1 cellular context compared by ENCODE assay signal in the genomic region with DNA sequence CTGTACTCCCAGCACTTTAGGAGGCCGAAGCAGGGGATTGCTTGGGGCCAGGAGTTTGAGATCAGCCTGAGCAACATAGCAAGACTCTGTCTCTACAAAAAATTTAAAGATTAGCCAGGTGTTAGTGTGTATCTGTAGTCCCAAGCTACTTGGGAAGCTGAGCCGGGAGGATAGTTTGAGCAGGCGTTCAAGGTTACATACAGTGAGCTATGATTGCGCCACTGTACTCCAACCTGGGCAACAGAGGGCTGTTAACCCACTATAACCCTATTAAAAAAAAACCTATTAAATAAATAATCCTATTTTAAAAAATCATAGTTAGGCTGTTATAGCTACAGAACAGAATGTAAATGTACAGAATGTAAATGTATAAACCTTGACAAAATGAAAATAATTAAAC.
TF ChIP-seq lines count a peak whose summit lies in the region.

No MANE protein-coding gene starts in this region.

TF ChIP-seq in HepG2, 621 proteins besides CTCF, POLR2A, EP300 and RAD21:
- TF ChIP-seq, protein P1, sequence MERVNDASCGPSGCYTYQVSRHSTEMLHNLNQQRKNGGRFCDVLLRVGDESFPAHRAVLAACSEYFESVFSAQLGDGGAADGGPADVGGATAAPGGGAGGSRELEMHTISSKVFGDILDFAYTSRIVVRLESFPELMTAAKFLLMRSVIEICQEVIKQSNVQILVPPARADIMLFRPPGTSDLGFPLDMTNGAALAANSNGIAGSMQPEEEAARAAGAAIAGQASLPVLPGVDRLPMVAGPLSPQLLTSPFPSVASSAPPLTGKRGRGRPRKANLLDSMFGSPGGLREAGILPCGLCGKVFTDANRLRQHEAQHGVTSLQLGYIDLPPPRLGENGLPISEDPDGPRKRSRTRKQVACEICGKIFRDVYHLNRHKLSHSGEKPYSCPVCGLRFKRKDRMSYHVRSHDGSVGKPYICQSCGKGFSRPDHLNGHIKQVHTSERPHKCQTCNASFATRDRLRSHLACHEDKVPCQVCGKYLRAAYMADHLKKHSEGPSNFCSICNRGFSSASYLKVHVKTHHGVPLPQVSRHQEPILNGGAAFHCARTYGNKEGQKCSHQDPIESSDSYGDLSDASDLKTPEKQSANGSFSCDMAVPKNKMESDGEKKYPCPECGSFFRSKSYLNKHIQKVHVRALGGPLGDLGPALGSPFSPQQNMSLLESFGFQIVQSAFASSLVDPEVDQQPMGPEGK (CRISPR knock-in tag; IDR thresholded peaks at IDR 0.05), result 0 out of 2 replicates have a peak, but pooled peaks have one; percentile 13
- TF ChIP-seq, protein P2, sequence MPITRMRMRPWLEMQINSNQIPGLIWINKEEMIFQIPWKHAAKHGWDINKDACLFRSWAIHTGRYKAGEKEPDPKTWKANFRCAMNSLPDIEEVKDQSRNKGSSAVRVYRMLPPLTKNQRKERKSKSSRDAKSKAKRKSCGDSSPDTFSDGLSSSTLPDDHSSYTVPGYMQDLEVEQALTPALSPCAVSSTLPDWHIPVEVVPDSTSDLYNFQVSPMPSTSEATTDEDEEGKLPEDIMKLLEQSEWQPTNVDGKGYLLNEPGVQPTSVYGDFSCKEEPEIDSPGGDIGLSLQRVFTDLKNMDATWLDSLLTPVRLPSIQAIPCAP (CRISPR knock-in tag; IDR thresholded peaks at IDR 0.05; ENCODE audit: low read depth), result no peak
- TF ChIP-seq LCORL (IDR thresholded peaks at IDR 0.05) (no peak), LCORL (CRISPR knock-in tag; IDR thresholded peaks at IDR 0.05) (no peak), CEBPB (IDR thresholded peaks at IDR 0.05; ENCODE audit: borderline replicate concordance, low read depth, low read length) (peak; percentile 88), ADNP (CRISPR knock-in tag; IDR thresholded peaks at IDR 0.05) (no peak), MTF1 (CRISPR knock-in tag; IDR thresholded peaks at IDR 0.05) (no peak), ZNF331 (CRISPR knock-in tag; IDR thresholded peaks at IDR 0.05) (0 out of 2 replicates have a peak, but pooled peaks have one; percentile 15), SIX1 (CRISPR knock-in tag; IDR thresholded peaks at IDR 0.05; ENCODE audit: borderline replicate concordance) (no peak), CEBPG (CRISPR knock-in tag; IDR thresholded peaks at IDR 0.05) (peak; percentile 83), SAP130 (CRISPR knock-in tag; IDR thresholded peaks at IDR 0.05; ENCODE audit: low read depth) (peak; percentile 51), GATAD2A (CRISPR knock-in tag; IDR thresholded peaks at IDR 0.05) (0 out of 2 replicates have a peak, but pooled peaks have one; percentile 35), ZNF652 (CRISPR knock-in tag; IDR thresholded peaks at IDR 0.05; ENCODE audit: borderline replicate concordance, low read depth) (peak; percentile 84), CBX5 (CRISPR knock-in tag; IDR thresholded peaks at IDR 0.05; ENCODE audit: borderline replicate concordance) (no peak), ZNF121 (CRISPR knock-in tag; IDR thresholded peaks at IDR 0.05) (peak; percentile 59; the same call in 1 of the 2 replicates), KMT2A (CRISPR knock-in tag; IDR thresholded peaks at IDR 0.05) (no peak), ZNF124 (CRISPR knock-in tag; IDR thresholded peaks at IDR 0.05) (0 out of 2 replicates have a peak, but pooled peaks have one; percentile 24), HNF4A (CRISPR knock-in tag; IDR thresholded peaks at IDR 0.05) (peak; percentile 40)
- TF ChIP-seq, protein P3, sequence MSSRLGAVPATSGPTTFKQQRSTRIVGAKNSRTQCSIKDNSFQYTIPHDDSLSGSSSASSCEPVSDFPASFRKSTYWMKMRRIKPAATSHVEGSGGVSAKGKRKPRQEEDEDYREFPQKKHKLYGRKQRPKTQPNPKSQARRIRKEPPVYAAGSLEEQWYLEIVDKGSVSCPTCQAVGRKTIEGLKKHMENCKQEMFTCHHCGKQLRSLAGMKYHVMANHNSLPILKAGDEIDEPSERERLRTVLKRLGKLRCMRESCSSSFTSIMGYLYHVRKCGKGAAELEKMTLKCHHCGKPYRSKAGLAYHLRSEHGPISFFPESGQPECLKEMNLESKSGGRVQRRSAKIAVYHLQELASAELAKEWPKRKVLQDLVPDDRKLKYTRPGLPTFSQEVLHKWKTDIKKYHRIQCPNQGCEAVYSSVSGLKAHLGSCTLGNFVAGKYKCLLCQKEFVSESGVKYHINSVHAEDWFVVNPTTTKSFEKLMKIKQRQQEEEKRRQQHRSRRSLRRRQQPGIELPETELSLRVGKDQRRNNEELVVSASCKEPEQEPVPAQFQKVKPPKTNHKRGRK (CRISPR knock-in tag; IDR thresholded peaks at IDR 0.05), result no peak
- TF ChIP-seq, protein P4, sequence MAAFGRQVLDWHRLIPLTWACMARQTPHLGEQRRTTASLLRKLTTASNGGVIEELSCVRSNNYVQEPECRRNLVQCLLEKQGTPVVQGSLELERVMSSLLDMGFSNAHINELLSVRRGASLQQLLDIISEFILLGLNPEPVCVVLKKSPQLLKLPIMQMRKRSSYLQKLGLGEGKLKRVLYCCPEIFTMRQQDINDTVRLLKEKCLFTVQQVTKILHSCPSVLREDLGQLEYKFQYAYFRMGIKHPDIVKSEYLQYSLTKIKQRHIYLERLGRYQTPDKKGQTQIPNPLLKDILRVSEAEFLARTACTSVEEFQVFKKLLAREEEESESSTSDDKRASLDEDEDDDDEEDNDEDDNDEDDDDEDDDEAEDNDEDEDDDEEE (CRISPR knock-in tag; IDR thresholded peaks at IDR 0.05), result no peak
- TF ChIP-seq, protein P5, sequence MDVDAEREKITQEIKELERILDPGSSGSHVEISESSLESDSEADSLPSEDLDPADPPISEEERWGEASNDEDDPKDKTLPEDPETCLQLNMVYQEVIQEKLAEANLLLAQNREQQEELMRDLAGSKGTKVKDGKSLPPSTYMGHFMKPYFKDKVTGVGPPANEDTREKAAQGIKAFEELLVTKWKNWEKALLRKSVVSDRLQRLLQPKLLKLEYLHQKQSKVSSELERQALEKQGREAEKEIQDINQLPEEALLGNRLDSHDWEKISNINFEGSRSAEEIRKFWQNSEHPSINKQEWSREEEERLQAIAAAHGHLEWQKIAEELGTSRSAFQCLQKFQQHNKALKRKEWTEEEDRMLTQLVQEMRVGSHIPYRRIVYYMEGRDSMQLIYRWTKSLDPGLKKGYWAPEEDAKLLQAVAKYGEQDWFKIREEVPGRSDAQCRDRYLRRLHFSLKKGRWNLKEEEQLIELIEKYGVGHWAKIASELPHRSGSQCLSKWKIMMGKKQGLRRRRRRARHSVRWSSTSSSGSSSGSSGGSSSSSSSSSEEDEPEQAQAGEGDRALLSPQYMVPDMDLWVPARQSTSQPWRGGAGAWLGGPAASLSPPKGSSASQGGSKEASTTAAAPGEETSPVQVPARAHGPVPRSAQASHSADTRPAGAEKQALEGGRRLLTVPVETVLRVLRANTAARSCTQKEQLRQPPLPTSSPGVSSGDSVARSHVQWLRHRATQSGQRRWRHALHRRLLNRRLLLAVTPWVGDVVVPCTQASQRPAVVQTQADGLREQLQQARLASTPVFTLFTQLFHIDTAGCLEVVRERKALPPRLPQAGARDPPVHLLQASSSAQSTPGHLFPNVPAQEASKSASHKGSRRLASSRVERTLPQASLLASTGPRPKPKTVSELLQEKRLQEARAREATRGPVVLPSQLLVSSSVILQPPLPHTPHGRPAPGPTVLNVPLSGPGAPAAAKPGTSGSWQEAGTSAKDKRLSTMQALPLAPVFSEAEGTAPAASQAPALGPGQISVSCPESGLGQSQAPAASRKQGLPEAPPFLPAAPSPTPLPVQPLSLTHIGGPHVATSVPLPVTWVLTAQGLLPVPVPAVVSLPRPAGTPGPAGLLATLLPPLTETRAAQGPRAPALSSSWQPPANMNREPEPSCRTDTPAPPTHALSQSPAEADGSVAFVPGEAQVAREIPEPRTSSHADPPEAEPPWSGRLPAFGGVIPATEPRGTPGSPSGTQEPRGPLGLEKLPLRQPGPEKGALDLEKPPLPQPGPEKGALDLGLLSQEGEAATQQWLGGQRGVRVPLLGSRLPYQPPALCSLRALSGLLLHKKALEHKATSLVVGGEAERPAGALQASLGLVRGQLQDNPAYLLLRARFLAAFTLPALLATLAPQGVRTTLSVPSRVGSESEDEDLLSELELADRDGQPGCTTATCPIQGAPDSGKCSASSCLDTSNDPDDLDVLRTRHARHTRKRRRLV (CRISPR knock-in tag; IDR thresholded peaks at IDR 0.05), result no peak
